In the genomic region with DNA sequence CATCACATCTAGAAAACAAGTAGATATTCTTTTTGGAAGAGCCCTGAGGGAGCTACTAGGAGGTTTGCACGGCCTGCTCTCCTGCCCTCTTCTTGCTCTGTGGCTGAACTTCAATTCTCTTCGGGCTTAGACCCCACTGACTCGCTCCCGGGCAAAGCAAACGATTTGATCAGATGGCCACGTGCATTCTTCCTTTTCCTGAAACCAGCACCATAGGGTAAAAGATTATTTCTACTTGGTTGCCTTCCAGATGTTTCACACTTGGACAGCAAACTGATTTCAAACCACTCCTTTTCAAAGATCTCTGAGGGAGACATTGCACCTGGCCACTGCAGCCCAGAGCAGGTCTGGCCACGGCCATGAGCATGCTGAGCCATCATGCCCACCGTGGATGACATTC, we compare ENCODE assay signal across 35 cellular contexts. TPM values are rescaled to one million over a fixed set of nuclear protein-coding genes. Genes with fewer than 3 reads are reported as not detected.
"Had no signal": no experiment of that assay in that cellular context is flagged by ENCODE, and none has a peak within 500 bp of the region (broad histone marks: within the 10 kb centered on the region; RNA-seq: fewer than 3 reads in every experiment).

SLC22A1 (plus strand) TSS at position 258 of the 400 bp plus-strand sequence; CDS start at position 379, 121 bp downstream.

- H3K4me3 Mint-ChIP-seq: activated CD8-positive, alpha-beta T cell treated with anti-CD3 and anti-CD28 coated beads for 36 hours; activated naive CD4-positive, alpha-beta T cell treated with anti-CD3 and anti-CD28 coated beads, Interleukin-2, amount 50 U/mL, for 24 hours; activated naive CD8-positive, alpha-beta T cell treated with anti-CD3 and anti-CD28 coated beads, Interleukin-2, amount 10 ng/mL, durations not matched to agents 7 days and 5 days; activated T-cell treated with anti-CD3 and anti-CD28 coated beads, Interleukin-2, amount 50 U/mL, for 72 hours had no signal

- H3K27me3 Mint-ChIP-seq: activated CD8-positive, alpha-beta T cell treated with anti-CD3 and anti-CD28 coated beads for 36 hours; activated naive CD4-positive, alpha-beta T cell treated with anti-CD3 and anti-CD28 coated beads, Interleukin-2, amount 50 U/mL, for 24 hours; activated naive CD8-positive, alpha-beta T cell treated with anti-CD3 and anti-CD28 coated beads, Interleukin-2, amount 10 ng/mL, durations not matched to agents 7 days and 5 days had no signal

- H3K4me3 ChIP-seq: ascending aorta, cardiac muscle cell, MG63, PC-9 had no signal

- H3K36me3 Mint-ChIP-seq: activated naive CD4-positive, alpha-beta T cell treated with anti-CD3 and anti-CD28 coated beads, Interleukin-2, amount 50 U/mL, for 24 hours had no signal

- H3K4me1 ChIP-seq: ascending aorta had no signal

- ATAC-seq: activated CD8-positive, alpha-beta T cell treated with anti-CD3 and anti-CD28 coated beads for 36 hours; activated T-cell treated with anti-CD3 and anti-CD28 coated beads, Interleukin-2, amount 50 U/mL, for 72 hours; Right ventricle myocardium inferior; SK-N-SH treated with all-trans-retinoic acid at 6 μM for 48 hours had no signal

- DNase-seq: activated CD4-positive, alpha-beta T cell treated with anti-CD3 and anti-CD28 coated beads for 1 hour; activated CD4-positive, alpha-beta T cell treated with anti-CD3 and anti-CD28 coated beads for 48 hours; activated CD4-positive, alpha-beta T cell treated with anti-CD3 and anti-CD28 coated beads, Interleukin-2, amount 50 U/mL, for 4 hours; activated CD4-positive, CD25-positive, alpha-beta regulatory T cell; activated CD8-positive, alpha-beta T cell treated with anti-CD3 and anti-CD28 coated beads for 36 hours; activated naive CD4-positive, alpha-beta T cell treated with Interleukin-2 at 50 U/mL for 16 hours; activated naive CD8-positive, alpha-beta T cell treated with anti-CD3 and anti-CD28 coated beads, Interleukin-2, amount 10 ng/mL, durations not matched to agents 7 days and 5 days; activated T-cell treated with anti-CD3 and anti-CD28 coated beads, Interleukin-2, amount 50 U/mL, for 1 hour; activated T-cell treated with anti-CD3 and anti-CD28 coated beads, Interleukin-2, amount 50 U/mL, for 72 hours; amygdala; Kasumi-1; KG1; MG63; MV-4-11; NCI-H1092; NCI-H1436 treated with DMSO at 0.1 percent for 48 hours; NCI-H1694 treated with DMSO at 0.1 percent for 48 hours; NCI-H2029; NCI-H345; NCI-H524 treated with DMSO at 0.1 percent for 48 hours; NK-92 treated with Interleukin-12 subunit alpha and Interleukin-12 subunit beta, amount 100 ng/mL, for 24 hours; PC-9; SIG-M5; SW 1271; T-helper 1 cell; T1000; WERI-Rb-1 had no signal

- H3K36me3 ChIP-seq: ascending aorta, cardiac muscle cell, MG63, WERI-Rb-1 had no signal

- H3K27ac Mint-ChIP-seq: activated CD8-positive, alpha-beta T cell treated with anti-CD3 and anti-CD28 coated beads for 36 hours; activated naive CD4-positive, alpha-beta T cell treated with anti-CD3 and anti-CD28 coated beads, Interleukin-2, amount 50 U/mL, for 24 hours; activated naive CD8-positive, alpha-beta T cell treated with anti-CD3 and anti-CD28 coated beads, Interleukin-2, amount 10 ng/mL, durations not matched to agents 7 days and 5 days; activated T-cell treated with anti-CD3 and anti-CD28 coated beads, Interleukin-2, amount 50 U/mL, for 72 hours; activated T-helper 2 cell treated with anti-CD3 and anti-CD28 coated beads, Interferon-gamma antibody, Interleukin-2, Interleukin-4, amounts not matched to agents 10 μg/mL and 5 μg/mL and 100 μg/mL, durations not matched to agents 14 hours and 24 hours and 36 hours had no signal

- H2AFZ ChIP-seq: PC-9 had no signal

- FAIRE-seq: RCC 7860 had no signal

- H3K9me3 ChIP-seq: ascending aorta, MG63 had no signal

- H3K9me3 Mint-ChIP-seq: activated CD8-positive, alpha-beta T cell treated with anti-CD3 and anti-CD28 coated beads for 36 hours; activated naive CD4-positive, alpha-beta T cell treated with anti-CD3 and anti-CD28 coated beads, Interleukin-2, amount 50 U/mL, for 24 hours; activated naive CD8-positive, alpha-beta T cell treated with anti-CD3 and anti-CD28 coated beads, Interleukin-2, amount 10 ng/mL, durations not matched to agents 7 days and 5 days; activated T-cell treated with anti-CD3 and anti-CD28 coated beads, Interleukin-2, amount 50 U/mL, for 72 hours; activated T-helper 2 cell treated with anti-CD3 and anti-CD28 coated beads, Interferon-gamma antibody, Interleukin-2, Interleukin-4, amounts not matched to agents 10 μg/mL and 5 μg/mL and 100 μg/mL, durations not matched to agents 14 hours and 24 hours and 36 hours had no signal

- H3K4me1 Mint-ChIP-seq: activated naive CD4-positive, alpha-beta T cell treated with anti-CD3 and anti-CD28 coated beads, Interleukin-2, amount 50 U/mL, for 24 hours; activated naive CD8-positive, alpha-beta T cell treated with anti-CD3 and anti-CD28 coated beads, Interleukin-2, amount 10 ng/mL, durations not matched to agents 7 days and 5 days had no signal

- H3K27me3 ChIP-seq: ascending aorta, cardiac muscle cell, MG63 had no signal

- H3K27ac ChIP-seq: cardiac muscle cell, PC-9, RWPE1, WERI-Rb-1 had no signal

- H3K4me2 ChIP-seq: PC-9 had no signal

RNA-seq across cellular contexts. Expression of gene SLC22A1, which starts in this region (rescaled TPM):
- total RNA-seq: ascending aorta, PC-9 had no signal
- polyA plus RNA-seq: cardiac muscle cell had no signal
